30 cellular contexts compared by ENCODE assay signal in the genomic region with DNA sequence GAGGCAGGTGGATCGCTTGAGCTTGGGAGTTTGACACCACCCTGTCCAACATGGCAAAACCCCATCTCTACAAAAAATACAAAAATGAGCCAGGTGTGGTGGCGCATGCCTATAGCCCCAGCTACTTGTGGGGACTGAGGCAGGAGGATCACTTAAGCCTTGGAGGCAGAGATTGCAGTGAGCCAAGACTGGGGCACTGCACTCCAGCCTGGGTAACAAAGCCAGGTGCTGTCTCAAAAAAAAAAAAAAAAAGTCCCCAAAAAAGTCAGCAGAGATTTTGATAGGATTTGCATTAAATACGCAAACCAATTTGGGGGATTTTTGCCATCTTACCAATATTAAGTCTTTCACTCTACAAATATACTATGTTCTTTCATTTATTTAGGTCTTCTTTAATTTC.
"Had no signal": no experiment of that assay in that cellular context is flagged by ENCODE, and none has a peak within 500 bp of the region (broad histone marks: within the 10 kb centered on the region; RNA-seq: fewer than 3 reads in every experiment).

No MANE protein-coding gene starts in this region.

- DNase-seq: activated CD4-positive, alpha-beta memory T cell treated with anti-CD3 and anti-CD28 coated beads, Interleukin-2, amount 10 ng/mL, durations not matched to agents 7 days and 5 days; activated CD4-positive, alpha-beta T cell treated with anti-CD3 and anti-CD28 coated beads for 1 hour; activated CD4-positive, alpha-beta T cell treated with anti-CD3 and anti-CD28 coated beads for 4 hours; activated CD4-positive, alpha-beta T cell treated with anti-CD3 and anti-CD28 coated beads, Interleukin-2, amount 10 ng/mL, durations not matched to agents 7 days and 5 days; activated CD4-positive, alpha-beta T cell treated with anti-CD3 and anti-CD28 coated beads, Interleukin-2, amount 50 U/mL, for 4 hours; activated CD8-positive, alpha-beta memory T cell treated with anti-CD3 and anti-CD28 coated beads, Interleukin-2, amount 50 U/mL, for 48 hours; activated gamma-delta T cell; activated naive CD4-positive, alpha-beta T cell; activated naive CD4-positive, alpha-beta T cell treated with anti-CD3 and anti-CD28 coated beads, Interleukin-2, amount 10 ng/mL, durations not matched to agents 7 days and 5 days; activated naive CD8-positive, alpha-beta T cell treated with anti-CD3 and anti-CD28 coated beads, Interleukin-2, amount 10 ng/mL, durations not matched to agents 7 days and 5 days; activated T-cell treated with anti-CD3 and anti-CD28 coated beads for 4 hours; activated T-cell treated with anti-CD3 and anti-CD28 coated beads, Interleukin-2, amount 50 U/mL, for 24 hours; activated T-cell treated with anti-CD3 and anti-CD28 coated beads, Interleukin-2, amount 50 U/mL, for 72 hours; central memory CD4-positive, alpha-beta T cell; cerebellar nuclear complex; colonic mucosa; dorsolateral prefrontal cortex; effector memory CD4-positive, alpha-beta T cell; endodermal cell; foreskin fibroblast; head of caudate nucleus; T-helper 2 cell had no signal

- H3K9me3 Mint-ChIP-seq: dendritic cell treated with granulocyte-macrophage colony-stimulating factor and Interleukin-4, amounts not matched to agents 40 ng/mL and 50 ng/mL, for 4 days had no signal

- H3K27ac Mint-ChIP-seq: activated CD4-positive, alpha-beta memory T cell treated with anti-CD3 and anti-CD28 coated beads, Interleukin-2, amount 10 ng/mL, durations not matched to agents 7 days and 5 days; activated CD4-positive, alpha-beta T cell treated with anti-CD3 and anti-CD28 coated beads, Interleukin-2, amount 10 ng/mL, durations not matched to agents 7 days and 5 days; activated naive CD4-positive, alpha-beta T cell treated with anti-CD3 and anti-CD28 coated beads, Interleukin-2, amount 10 ng/mL, durations not matched to agents 7 days and 5 days; activated naive CD4-positive, alpha-beta T cell treated with anti-CD3 and anti-CD28 coated beads, Interleukin-2, amount 50 U/mL, for 72 hours; activated naive CD8-positive, alpha-beta T cell treated with anti-CD3 and anti-CD28 coated beads, Interleukin-2, amount 10 ng/mL, durations not matched to agents 7 days and 5 days; activated T-cell treated with anti-CD3 and anti-CD28 coated beads, Interleukin-2, amount 50 U/mL, for 24 hours; activated T-cell treated with anti-CD3 and anti-CD28 coated beads, Interleukin-2, amount 50 U/mL, for 72 hours; brain; dendritic cell treated with granulocyte-macrophage colony-stimulating factor and Interleukin-4, amounts not matched to agents 40 ng/mL and 50 ng/mL, for 4 days; endodermal cell had no signal

- H3K4me3 ChIP-seq: ascending aorta, breast epithelium, cardiac muscle cell, colonic mucosa, dorsolateral prefrontal cortex had no signal

- ATAC-seq: activated naive CD4-positive, alpha-beta T cell treated with anti-CD3 and anti-CD28 coated beads, Interleukin-2, amount 50 U/mL, for 72 hours; activated T-cell treated with anti-CD3 and anti-CD28 coated beads, Interleukin-2, amount 50 U/mL, for 72 hours; esophagus mucosa had no signal

- H3K27ac ChIP-seq: ascending aorta, breast epithelium, cardiac muscle cell, colonic mucosa, dorsolateral prefrontal cortex had no signal

- H3K4me1 ChIP-seq: ascending aorta, breast epithelium, colonic mucosa had no signal

- H3K4me3 Mint-ChIP-seq: activated CD4-positive, alpha-beta memory T cell treated with anti-CD3 and anti-CD28 coated beads, Interleukin-2, amount 10 ng/mL, durations not matched to agents 7 days and 5 days; activated CD4-positive, alpha-beta T cell treated with anti-CD3 and anti-CD28 coated beads, Interleukin-2, amount 10 ng/mL, durations not matched to agents 7 days and 5 days; activated naive CD4-positive, alpha-beta T cell treated with anti-CD3 and anti-CD28 coated beads, Interleukin-2, amount 10 ng/mL, durations not matched to agents 7 days and 5 days; activated naive CD8-positive, alpha-beta T cell treated with anti-CD3 and anti-CD28 coated beads, Interleukin-2, amount 10 ng/mL, durations not matched to agents 7 days and 5 days; activated T-cell treated with anti-CD3 and anti-CD28 coated beads, Interleukin-2, amount 50 U/mL, for 24 hours; activated T-cell treated with anti-CD3 and anti-CD28 coated beads, Interleukin-2, amount 50 U/mL, for 72 hours; brain; dendritic cell treated with granulocyte-macrophage colony-stimulating factor and Interleukin-4, amounts not matched to agents 40 ng/mL and 50 ng/mL, for 4 days; endodermal cell had no signal

- H3K27me3 ChIP-seq: ascending aorta, breast epithelium, cardiac muscle cell, colonic mucosa, dorsolateral prefrontal cortex had no signal

- H3K36me3 ChIP-seq: ascending aorta, breast epithelium, cardiac muscle cell, colonic mucosa had no signal

- H3K9me3 ChIP-seq: colonic mucosa had no signal

- H3K4me1 Mint-ChIP-seq: activated CD4-positive, alpha-beta memory T cell treated with anti-CD3 and anti-CD28 coated beads, Interleukin-2, amount 10 ng/mL, durations not matched to agents 7 days and 5 days; activated CD4-positive, alpha-beta T cell treated with anti-CD3 and anti-CD28 coated beads, Interleukin-2, amount 10 ng/mL, durations not matched to agents 7 days and 5 days; activated naive CD4-positive, alpha-beta T cell treated with anti-CD3 and anti-CD28 coated beads, Interleukin-2, amount 10 ng/mL, durations not matched to agents 7 days and 5 days; brain; endodermal cell had no signal

- H3K27me3 Mint-ChIP-seq: activated naive CD8-positive, alpha-beta T cell treated with anti-CD3 and anti-CD28 coated beads, Interleukin-2, amount 10 ng/mL, durations not matched to agents 7 days and 5 days; brain had no signal

- FAIRE-seq: frontal cortex had no signal
